ENCODE assay signal across 21 cellular contexts in the genomic region with DNA sequence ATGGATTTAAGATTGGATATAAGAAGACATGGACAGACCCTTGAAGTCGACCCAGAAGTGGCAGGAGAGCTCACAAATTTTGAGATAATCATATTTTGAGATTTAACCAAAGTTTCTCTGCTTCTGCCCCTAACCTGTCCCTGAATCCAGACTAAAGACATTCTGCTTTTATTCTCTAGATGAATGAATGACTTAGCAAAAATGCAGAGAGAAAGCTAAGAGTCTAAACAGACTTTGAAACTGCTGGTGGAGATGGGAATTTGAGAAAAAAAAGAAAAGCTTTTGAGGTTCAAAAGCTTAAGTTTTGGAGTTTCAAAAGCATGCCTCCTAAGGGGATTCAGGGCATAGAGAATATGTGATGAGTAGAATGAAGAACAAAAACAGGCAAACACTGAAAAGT.
"Had no signal": no experiment of that assay in that cellular context is flagged by ENCODE, and none has a peak within 500 bp of the region (broad histone marks: within the 10 kb centered on the region; RNA-seq: fewer than 3 reads in every experiment).

No MANE protein-coding gene starts in this region.

- H3K4me2 ChIP-seq: SK-N-SH had no signal

- H3K9ac ChIP-seq: SK-N-SH had no signal

- ATAC-seq: HepG2, Panc1, PC-3 had no signal

- H3K9me2 ChIP-seq: SK-N-SH had no signal

- H3K27ac ChIP-seq: RWPE1 had no signal

- H3K9me3 ChIP-seq: SK-N-SH had no signal

- FAIRE-seq: HepG2 had no signal

- DNase-seq: KBM-7, MV-4-11, NCI-H1048, NCI-H1105, NCI-H1417, NCI-H1436 treated with DMSO at 0.1 percent for 48 hours, NCI-H1694 treated with DMSO at 0.1 percent for 48 hours, NCI-H1930, NCI-H2081, NCI-H2107, NCI-H2227 treated with DMSO at 0.1 percent for 48 hours, NCI-H524, NCI-H526 treated with DMSO at 0.1 percent for 48 hours, NCI-H748 treated with DMSO at 0.1 percent for 48 hours, PC-3, SHP77, SK-N-SH, SW 1271 had no signal
